Comparison of ENCODE assay signal across 1 cellular context in genomic region chrX:123093792-123094191, GRCh38.
TF ChIP-seq lines count a peak whose summit lies in the region.

No MANE protein-coding gene starts in this region.

TF ChIP-seq in HepG2, 621 proteins besides CTCF, POLR2A, EP300 and RAD21 (continued from another document and continues in another):
- TF ChIP-seq AKNA (CRISPR knock-in tag; IDR thresholded peaks at IDR 0.05; ENCODE audit: borderline replicate concordance) (no peak), ATF2 (CRISPR knock-in tag; IDR thresholded peaks at IDR 0.05) (no peak), SAFB2 (CRISPR knock-in tag; IDR thresholded peaks at IDR 0.05; ENCODE audit: borderline replicate concordance, low read depth) (no peak), SOX5 (CRISPR knock-in tag; IDR thresholded peaks at IDR 0.05; ENCODE audit: borderline replicate concordance) (peak; percentile 23; the same call in 1 of the 2 replicates), ZNF615 (CRISPR knock-in tag; IDR thresholded peaks at IDR 0.05; ENCODE audit: borderline replicate concordance) (no peak), ZNF543 (CRISPR knock-in tag; IDR thresholded peaks at IDR 0.05) (no peak), HNF1A (IDR thresholded peaks at IDR 0.05; ENCODE audit: low read depth) (no peak), HNF1A (CRISPR knock-in tag; IDR thresholded peaks at IDR 0.05; ENCODE audit: borderline replicate concordance) (peak; percentile 56; the same call in 1 of the 2 replicates), HINFP (CRISPR knock-in tag; IDR thresholded peaks at IDR 0.05; ENCODE audit: low read depth) (no peak), ZNF557 (CRISPR knock-in tag; IDR thresholded peaks at IDR 0.05) (no peak), SALL1 (CRISPR knock-in tag; IDR thresholded peaks at IDR 0.05) (no peak; the same call in 1 of the 2 replicates), ZUFSP (CRISPR knock-in tag; IDR thresholded peaks at IDR 0.05; ENCODE audit: borderline replicate concordance) (no peak), ZNF138 (CRISPR knock-in tag; IDR thresholded peaks at IDR 0.05; ENCODE audit: low read depth) (no peak), EZH2 (conservative IDR thresholded peaks at IDR 0.05; ENCODE audit: low read depth, low read length) (no peak), KLF16 (CRISPR knock-in tag; IDR thresholded peaks at IDR 0.05) (no peak), MAFK (conservative IDR thresholded peaks at IDR 0.05 in 1 of 2, IDR thresholded peaks at IDR 0.05 in 1 of 2; ENCODE audit: low read length in 2 of 2) (peak; percentile 44 to 66), ZNF589 (CRISPR knock-in tag; conservative IDR thresholded peaks at IDR 0.05) (no peak), NR2F6 (IDR thresholded peaks at IDR 0.05) (no peak), NR2F6 (CRISPR knock-in tag; IDR thresholded peaks at IDR 0.05) (0 out of 2 replicates have a peak, but pooled peaks have one; percentile 20), CSRNP1 (CRISPR knock-in tag; IDR thresholded peaks at IDR 0.05) (no peak), DR1 (CRISPR knock-in tag; IDR thresholded peaks at IDR 0.05) (no peak), MBNL3 (CRISPR knock-in tag; conservative IDR thresholded peaks at IDR 0.05) (no peak), FOXA3 (CRISPR knock-in tag; IDR thresholded peaks at IDR 0.05) (peak; percentile 75), SAP130 (CRISPR knock-in tag; IDR thresholded peaks at IDR 0.05; ENCODE audit: low read depth) (0 out of 2 replicates have a peak, but pooled peaks have one; percentile 16), THAP9 (CRISPR knock-in tag; IDR thresholded peaks at IDR 0.05; ENCODE audit: borderline replicate concordance) (no peak), EEA1 (CRISPR knock-in tag; IDR thresholded peaks at IDR 0.05; ENCODE audit: borderline replicate concordance) (no peak), ZNF740 (CRISPR knock-in tag; IDR thresholded peaks at IDR 0.05) (no peak), ARID3A (IDR thresholded peaks at IDR 0.05; ENCODE audit: low read depth, low read length) (peak; percentile 63), ZNF720 (CRISPR knock-in tag; IDR thresholded peaks at IDR 0.05) (no peak), FOXA1 (IDR thresholded peaks at IDR 0.05) (0 out of 2 replicates have a peak, but pooled peaks have one; percentile 25), FOXA1 (CRISPR knock-in tag; IDR thresholded peaks at IDR 0.05) (peak; percentile 58), IRF9 (CRISPR knock-in tag; IDR thresholded peaks at IDR 0.05; ENCODE audit: borderline replicate concordance) (no peak), ZBTB25 (CRISPR knock-in tag; IDR thresholded peaks at IDR 0.05) (no peak)
